ENCODE assay signal across 29 cellular contexts in genomic region chr12:116651089-116651488, GRCh38.
"Had no signal": no experiment of that assay in that cellular context is flagged by ENCODE, and none has a peak within 500 bp of the region (broad histone marks: within the 10 kb centered on the region; RNA-seq: fewer than 3 reads in every experiment).

No MANE protein-coding gene starts in this region.

- H3K27ac Mint-ChIP-seq: effector memory CD8-positive, alpha-beta T cell; immature natural killer cell; stimulated activated memory B cell treated with anti-CD40 and anti-IgM and Interleukin-4, amounts not matched to agents 10 μg/mL and 1 μg/mL and 100 μg/mL, for 72 hours; type B pancreatic cell had no signal

- H3K9me3 ChIP-seq: esophagus squamous epithelium, ovary, psoas muscle, testis, tibial artery, uterus had no signal

- H3K4me1 ChIP-seq: esophagus squamous epithelium, psoas muscle, testis, tibial artery, uterus had no signal

- H3K4me3 Mint-ChIP-seq: effector memory CD8-positive, alpha-beta T cell; immature natural killer cell; nephron; stimulated activated memory B cell treated with anti-CD40 and anti-IgM and Interleukin-4, amounts not matched to agents 10 μg/mL and 1 μg/mL and 100 μg/mL, for 72 hours; type B pancreatic cell had no signal

- H3K36me3 Mint-ChIP-seq: immature natural killer cell had no signal

- H3K4me3 ChIP-seq: esophagus squamous epithelium, ovary, psoas muscle, skin epidermis, spleen, testis, tibial artery, uterus had no signal

- ATAC-seq: effector memory CD8-positive, alpha-beta T cell; left colon; naive thymus-derived CD4-positive, alpha-beta T cell; psoas muscle; right cardiac atrium; stimulated activated memory B cell treated with anti-CD40 and anti-IgM and Interleukin-4, amounts not matched to agents 10 μg/mL and 1 μg/mL and 100 μg/mL, for 72 hours; stimulated activated naive CD8-positive, alpha-beta T cell treated with anti-CD3 and anti-CD28 coated beads, Interleukin-15, Interleukin-2, amounts not matched to agents 100 U/mL and 50 U/mL, for 24 hours had no signal

- DNase-seq: cortex of kidney; effector memory CD8-positive, alpha-beta T cell; erythroblast; esophagus squamous epithelium; foreskin melanocyte; glutamatergic neuron; hypothalamus; immature natural killer cell; islet precursor cell; kidney glomerular epithelial cell; left colon; mesenchymal stem cell; midbrain; naive thymus-derived CD4-positive, alpha-beta T cell; occipital lobe; ovary; psoas muscle; right cardiac atrium; spleen; stimulated activated CD4-positive, alpha-beta T cell treated with anti-CD3 and anti-CD28 coated beads, Interleukin-4, amount 100 ng/mL, for 4 hours; stimulated activated naive CD8-positive, alpha-beta T cell treated with anti-CD3 and anti-CD28 coated beads, Interleukin-15, Interleukin-2, amounts not matched to agents 100 U/mL and 50 U/mL, for 24 hours; substantia nigra; testis; tibial artery; uterus had no signal

- H3K4me1 Mint-ChIP-seq: immature natural killer cell; stimulated activated memory B cell treated with anti-CD40 and anti-IgM and Interleukin-4, amounts not matched to agents 10 μg/mL and 1 μg/mL and 100 μg/mL, for 72 hours had no signal

- H3K27ac ChIP-seq: esophagus squamous epithelium, ovary, psoas muscle, skin epidermis, spleen, testis, tibial artery, uterus had no signal

- H3K9me3 Mint-ChIP-seq: effector memory CD8-positive, alpha-beta T cell had no signal

- H3K36me3 ChIP-seq: esophagus squamous epithelium, ovary, spleen, tibial artery, uterus had no signal

- H3K27me3 ChIP-seq: ovary, spleen, testis, tibial artery, uterus had no signal
